In the genomic region with DNA sequence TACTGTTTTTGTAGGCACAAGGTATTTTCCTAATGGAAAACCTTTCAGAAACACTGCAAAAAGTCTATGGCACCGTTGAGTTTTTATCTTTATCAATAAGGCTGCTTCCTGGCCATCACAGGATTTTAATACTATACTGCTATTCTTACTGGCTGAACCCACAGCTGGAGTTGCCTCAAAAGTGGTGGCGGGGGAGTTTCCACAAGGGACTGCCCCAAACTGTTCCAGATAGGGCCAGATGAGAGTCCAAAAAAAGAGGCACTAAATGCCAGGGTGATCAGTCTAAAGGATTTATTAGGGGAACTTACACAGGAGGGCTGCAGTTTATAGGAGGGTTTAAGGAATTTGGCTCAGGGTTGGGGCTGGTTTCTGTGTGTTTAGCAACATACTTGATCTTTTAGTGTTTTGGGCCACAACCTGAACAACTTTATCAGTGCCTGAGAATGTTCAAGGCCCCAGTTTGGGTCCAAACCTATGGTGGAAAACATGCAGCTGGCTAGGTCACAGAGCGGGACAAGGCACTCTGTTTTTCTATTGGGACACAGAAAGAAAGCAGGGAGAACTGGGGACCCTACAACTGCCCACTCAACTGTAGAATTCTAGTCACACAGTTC, we compare ENCODE assay signal across 9 cellular contexts. TPM values are rescaled to one million over a fixed set of nuclear protein-coding genes. Genes with fewer than 3 reads are reported as not detected.
DNase-seq lines count a peak whose midpoint lies in the region; ATAC-seq and TF ChIP-seq lines count a peak whose summit lies in the region.
"Had no signal": no experiment of that assay in that cellular context is flagged by ENCODE, and none has a peak within 500 bp of the region (broad histone marks: within the 10 kb centered on the region; RNA-seq: fewer than 3 reads in every experiment).

No MANE protein-coding gene starts in this region.

- peaks cover 23 to 31% of the 10 kb centered on the region in 2 donors for H3K4me1 ChIP-seq in gastrocnemius medialis

- intact Hi-C loops in gastrocnemius medialis (cut with DNase I; ENCODE audit: low total_unique reads), result no loop called here

- H3K4me3 ChIP-seq in gastrocnemius medialis, result no peak overlapping the region

- H3K36me3 ChIP-seq in gastrocnemius medialis, result peaks cover 0 to 17% of the 10 kb centered on the region in 2 donors

- peak; percentile 65 for ATAC-seq in HG02884 (IDR thresholded peaks at IDR 0.05; ENCODE audit: unreplicated experiment)
- peak; percentile 82 to 83 for ATAC-seq in activated CD4-positive, CD25-positive, alpha-beta regulatory T cell treated with anti-CD3 and anti-CD28 coated beads, Interleukin-2, amount 50 U/mL, for 24 hours
- peak; percentile 82 for ATAC-seq in stimulated activated naive CD8-positive, alpha-beta T cell treated with anti-CD3 and anti-CD28 coated beads, Interleukin-15, Interleukin-2, amounts not matched to agents 100 U/mL and 50 U/mL, for 24 hours
- ATAC-seq in gastrocnemius medialis, result no peak

- no peak overlapping the region for H3K27ac ChIP-seq in gastrocnemius medialis

- in situ Hi-C loops in gastrocnemius medialis (cut with MboI; ENCODE audit: low sequenced_read_pairs in 4 of 4), result no loop called here

- no peaks in the 10 kb centered on the region for H3K9me3 ChIP-seq in gastrocnemius medialis

- peak; percentile 36 for DNase-seq in activated naive CD4-positive, alpha-beta T cell treated with Interleukin-2 at 50 U/mL for 16 hours
- DNase-seq in activated naive CD4-positive, alpha-beta T cell treated with anti-CD3 and anti-CD28 coated beads, Interleukin-2, amount 50 U/mL, for 16 hours, result no peak
- DNase-seq in stimulated activated naive CD8-positive, alpha-beta T cell treated with anti-CD3 and anti-CD28 coated beads, Interleukin-15, Interleukin-2, amounts not matched to agents 100 U/mL and 50 U/mL, for 24 hours, result peak; percentile 60
- no peak for DNase-seq in gastrocnemius medialis
- no peak for DNase-seq in mucosa of gallbladder (ENCODE audit: low spot score)
- DNase-seq in NAMALWA (ENCODE audit: low spot score), result no peak
- DNase-seq: NCI-H1092 had no signal

- TF ChIP-seq POLR2A in gastrocnemius medialis (IDR thresholded peaks at IDR 0.05), result no peak

- no peak for TF ChIP-seq CTCF in gastrocnemius medialis (IDR thresholded peaks at IDR 0.05 in 4 of 5, conservative IDR thresholded peaks at IDR 0.05 in 1 of 5)

- H3K27me3 ChIP-seq in gastrocnemius medialis, result no peaks in the 10 kb centered on the region

RNA-seq across cellular contexts. Expression of a gene that starts 41.4 kb away (rescaled TPM):
- 10 to 100 TPM; 28.6 to 52.0 (median 35.2) TPM for total RNA-seq in gastrocnemius medialis
- 20.1 TPM for total RNA-seq in mucosa of gallbladder

Comparison
In these comparisons a context has a peak if more than half of its experiments do, and no peak if none do; other contexts are left out.
1. DNase-seq: peak in activated naive CD4-positive, alpha-beta T cell treated with Interleukin-2 at 50 U/mL for 16 hours (single experiment) and stimulated activated naive CD8-positive, alpha-beta T cell treated with anti-CD3 and anti-CD28 coated beads, Interleukin-15, Interleukin-2, amounts not matched to agents 100 U/mL and 50 U/mL, for 24 hours (single experiment); none in activated naive CD4-positive, alpha-beta T cell treated with anti-CD3 and anti-CD28 coated beads, Interleukin-2, amount 50 U/mL, for 16 hours (single experiment), gastrocnemius medialis (0 of 2), mucosa of gallbladder (single experiment) and NAMALWA (single experiment).
2. ATAC-seq: peak in HG02884 (single experiment), activated CD4-positive, CD25-positive, alpha-beta regulatory T cell treated with anti-CD3 and anti-CD28 coated beads, Interleukin-2, amount 50 U/mL, for 24 hours (2 of 2) and stimulated activated naive CD8-positive, alpha-beta T cell treated with anti-CD3 and anti-CD28 coated beads, Interleukin-15, Interleukin-2, amounts not matched to agents 100 U/mL and 50 U/mL, for 24 hours (single experiment); none in gastrocnemius medialis (0 of 2).